8 cellular contexts compared by ENCODE assay signal in the genomic region with DNA sequence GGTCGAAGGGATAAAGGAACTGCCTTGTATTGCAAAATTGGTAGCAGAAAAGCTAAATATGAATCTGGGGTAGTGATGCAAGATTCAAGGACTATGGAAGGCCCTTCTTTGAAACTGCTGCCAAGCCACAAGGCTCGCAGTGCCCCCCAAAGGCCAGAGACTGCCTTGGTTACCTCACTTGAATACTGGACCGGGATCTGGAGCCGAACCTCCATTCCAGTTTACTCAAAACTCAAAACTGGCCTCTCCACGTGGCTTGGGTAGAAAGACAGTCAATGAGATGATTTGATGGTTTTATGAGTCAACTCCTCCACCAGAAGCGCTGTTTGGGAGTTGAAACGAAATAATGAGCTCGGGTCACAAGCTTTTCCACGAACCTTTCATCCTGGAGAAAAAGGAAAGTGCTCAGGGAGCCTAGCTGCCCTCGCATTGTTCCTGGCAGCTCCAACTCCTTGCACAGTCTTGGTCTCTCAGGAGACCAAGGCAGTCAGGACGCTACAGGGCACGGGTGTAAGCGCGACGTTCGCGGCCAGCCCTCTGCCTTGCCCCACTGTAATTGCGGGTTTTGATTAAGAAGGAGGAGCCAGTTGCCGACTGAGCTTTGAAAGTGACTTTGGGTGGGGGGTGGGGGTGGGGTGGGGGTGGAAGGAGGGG. TPM values are rescaled to one million over a fixed set of nuclear protein-coding genes. Genes with fewer than 3 reads are reported as not detected.
DNase-seq lines count a peak whose midpoint lies in the region; ATAC-seq and TF ChIP-seq lines count a peak whose summit lies in the region.

No MANE protein-coding gene starts in this region.

- DNase-seq in DMS79 treated with DMSO at 0.1 percent for 48 hours (lab: John Stamatoyannopoulos, UW) = peak; percentile 33
- DNase-seq in NCI-H1436 treated with DMSO at 0.1 percent for 48 hours (lab: John Stamatoyannopoulos, UW) = peak; percentile 22
- peak; percentile 74 for DNase-seq in activated CD8-positive, alpha-beta T cell treated with anti-CD3 and anti-CD28 coated beads, Interleukin-2, amount 10 ng/mL, durations not matched to agents 7 days and 5 days
- DNase-seq in fibroblast of mammary gland (ENCODE audit: low read depth) = peak; percentile 25
- peak; percentile 15 for DNase-seq in nephron progenitor cell
- no peak for DNase-seq in SK-N-DZ (ENCODE audit: low spot score)

- no peaks in the 10 kb centered on the region for H3K27me3 Mint-ChIP-seq in activated CD8-positive, alpha-beta T cell treated with anti-CD3 and anti-CD28 coated beads, Interleukin-2, amount 10 ng/mL, durations not matched to agents 7 days and 5 days (ENCODE audit: low read depth)
- H3K27me3 Mint-ChIP-seq in nephron progenitor cell (ENCODE audit: low read depth, poor library complexity) = peaks cover 44% of the 10 kb centered on the region

- peaks cover 48% of the 10 kb centered on the region for H3K36me3 Mint-ChIP-seq in activated CD8-positive, alpha-beta T cell treated with anti-CD3 and anti-CD28 coated beads, Interleukin-2, amount 10 ng/mL, durations not matched to agents 7 days and 5 days (ENCODE audit: low read depth)
- no peaks in the 10 kb centered on the region for H3K36me3 Mint-ChIP-seq in nephron progenitor cell (ENCODE audit: low read depth)

- POLR2A ChIA-PET in activated CD8-positive, alpha-beta T cell treated with anti-CD3 and anti-CD28 coated beads, Interleukin-2, amount 10 ng/mL, durations not matched to agents 7 days and 5 days (lab: Charles Lee) = interaction anchor here (0.5 to 6.9 kb wide), 17 partner anchors 10 to 369 kb away, joined by 3 to 188 read pairs (median 6); partner anchors contain the start of gene FAM174A

- H3K4me3 Mint-ChIP-seq in activated CD8-positive, alpha-beta T cell treated with anti-CD3 and anti-CD28 coated beads, Interleukin-2, amount 10 ng/mL, durations not matched to agents 7 days and 5 days = peak overlapping the region; percentile 99
- peak overlapping the region; percentile 91 for H3K4me3 Mint-ChIP-seq in nephron progenitor cell

- 6% methylated on average over 19 of the region's 19 CpGs for WGBS in urinary bladder

- peaks cover 39% of the 10 kb centered on the region for H3K4me1 Mint-ChIP-seq in activated CD8-positive, alpha-beta T cell treated with anti-CD3 and anti-CD28 coated beads, Interleukin-2, amount 10 ng/mL, durations not matched to agents 7 days and 5 days (ENCODE audit: low read depth)
- peaks cover 50% of the 10 kb centered on the region for H3K4me1 Mint-ChIP-seq in nephron progenitor cell

- no peak for TF ChIP-seq CTCF in fibroblast of mammary gland (conservative IDR thresholded peaks at IDR 0.05; ENCODE audit: control insufficient read depth, insufficient read depth, low read depth, low read length)
- no peak for TF ChIP-seq CTCF in nephron progenitor cell (IDR thresholded peaks at IDR 0.05)

- H3K4me1 ChIP-seq in urinary bladder (ENCODE audit: insufficient read depth) = no peaks in the 10 kb centered on the region

- no peaks in the 10 kb centered on the region for H3K36me3 ChIP-seq in urinary bladder (ENCODE audit: insufficient read depth)

- CTCF ChIA-PET in activated CD8-positive, alpha-beta T cell treated with anti-CD3 and anti-CD28 coated beads, Interleukin-2, amount 10 ng/mL, durations not matched to agents 7 days and 5 days (lab: Charles Lee) = interaction anchor here (0.8 to 6.7 kb wide), 27 partner anchors 11 to 468 kb away, joined by 3 to 71 read pairs (median 4); no protein-coding TSS in a partner anchor

- peak overlapping the region; percentile 96 for H3K27ac Mint-ChIP-seq in activated CD8-positive, alpha-beta T cell treated with anti-CD3 and anti-CD28 coated beads, Interleukin-2, amount 10 ng/mL, durations not matched to agents 7 days and 5 days
- H3K27ac Mint-ChIP-seq in nephron progenitor cell = no peak overlapping the region

- peak overlapping the region; percentile 45 for H3K4me3 ChIP-seq in fibroblast of mammary gland (ENCODE audit: control insufficient read depth, low read depth, low read length)
- peak overlapping the region; percentile 52 for H3K4me3 ChIP-seq in urinary bladder (ENCODE audit: low read depth, low read length)

- peak; percentile 10 for ATAC-seq in GM21576 (IDR thresholded peaks at IDR 0.05; ENCODE audit: unreplicated experiment)
- peak; percentile 32 for ATAC-seq in activated CD8-positive, alpha-beta T cell treated with anti-CD3 and anti-CD28 coated beads, Interleukin-2, amount 10 ng/mL, durations not matched to agents 7 days and 5 days

- peaks cover 8% of the 10 kb centered on the region for H3K9me3 Mint-ChIP-seq in activated CD8-positive, alpha-beta T cell treated with anti-CD3 and anti-CD28 coated beads, Interleukin-2, amount 10 ng/mL, durations not matched to agents 7 days and 5 days (ENCODE audit: insufficient read depth)
- no peaks in the 10 kb centered on the region for H3K9me3 Mint-ChIP-seq in nephron progenitor cell

- H3K27ac ChIP-seq in urinary bladder (ENCODE audit: low read depth) = no peak overlapping the region

RNA-seq across cellular contexts. Expression of gene ST8SIA4, which starts 2.8 kb away (rescaled TPM):
- total RNA-seq in activated CD8-positive, alpha-beta T cell treated with anti-CD3 and anti-CD28 coated beads, Interleukin-2, amount 10 ng/mL, durations not matched to agents 7 days and 5 days = 10 to 100 TPM; 35.8 to 37.5 TPM
- total RNA-seq in urinary bladder = 18.3 TPM
- 1.7 TPM for polyA plus RNA-seq in urinary bladder
- polyA plus RNA-seq in SK-N-DZ (2014; cell fraction: cytosol; rRNA removed) = 9.1 and 10.3 TPM in 2 replicates
- 3.7 and 4.0 TPM in 2 replicates for polyA plus RNA-seq in SK-N-DZ (2014; cell fraction: nucleus; rRNA removed)
